In genomic region chr3:98557324-98558010, GRCh38 we compare ENCODE assay signal across 1 cellular context.
TF ChIP-seq lines count a peak whose summit lies in the region.

No MANE protein-coding gene starts in this region.

TF ChIP-seq in GM12878, 131 proteins besides CTCF, POLR2A, EP300 and RAD21 (continued from another document and continues in another):
- TF ChIP-seq NKRF (conservative IDR thresholded peaks at IDR 0.05) (no peak), NBN (IDR thresholded peaks at IDR 0.05) (no peak; the same call in none of the 2 replicates), YBX1 (IDR thresholded peaks at IDR 0.05) (no peak), ZNF384 (IDR thresholded peaks at IDR 0.05; ENCODE audit: borderline replicate concordance, low read depth, low read length) (no peak), KAT2A (conservative IDR thresholded peaks at IDR 0.05; ENCODE audit: control insufficient read depth, low read depth, low read length) (no peak), ATF3 (IDR thresholded peaks at IDR 0.05; ENCODE audit: borderline replicate concordance, extremely low read depth, low read depth, low read length) (no peak), IRF5 (IDR thresholded peaks at IDR 0.05; ENCODE audit: borderline replicate concordance) (no peak), TCF12 (IDR thresholded peaks at IDR 0.05; ENCODE audit: low read depth, low read length) (peak; percentile 56; the same call in 1 of the 2 replicates), PKNOX1 (IDR thresholded peaks at IDR 0.05) (peak; percentile 50; the same call in 1 of the 2 replicates), SKIL (IDR thresholded peaks at IDR 0.05; ENCODE audit: low read depth, poor library complexity, severe bottlenecking) (peak; percentile 74), SUPT20H (IDR thresholded peaks at IDR 0.05; ENCODE audit: borderline replicate concordance, control insufficient read depth, low read depth, low read length) (no peak), ASH2L (IDR thresholded peaks at IDR 0.05; ENCODE audit: borderline replicate concordance, low read depth) (no peak), ZNF622 (IDR thresholded peaks at IDR 0.05) (no peak), GATAD2B (conservative IDR thresholded peaks at IDR 0.05; ENCODE audit: low read depth) (peak; percentile 66), E2F8 (IDR thresholded peaks at IDR 0.05; ENCODE audit: low read depth, partially characterized antibody) (no peak), RB1 (IDR thresholded peaks at IDR 0.05; ENCODE audit: borderline replicate concordance) (no peak), KDM1A (IDR thresholded peaks at IDR 0.05; ENCODE audit: borderline replicate concordance) (no peak), HSF1 (IDR thresholded peaks at IDR 0.05; ENCODE audit: low read depth, low read length) (no peak), SPI1 (IDR thresholded peaks at IDR 0.05; ENCODE audit: borderline replicate concordance, insufficient read depth, low read depth, low read length) (no peak), ESRRA (IDR thresholded peaks at IDR 0.05; ENCODE audit: low read length) (no peak), RFX5 (IDR thresholded peaks at IDR 0.05; ENCODE audit: low read depth, low read length) (no peak), ZBTB40 (IDR thresholded peaks at IDR 0.05; ENCODE audit: borderline replicate concordance) (no peak), CEBPZ (IDR thresholded peaks at IDR 0.05; ENCODE audit: low read depth, low read length) (no peak), HDGF (IDR thresholded peaks at IDR 0.05) (peak; percentile 61; the same call in 1 of the 2 replicates), ZNF687 (IDR thresholded peaks at IDR 0.05) (peak; percentile 71; the same call in 1 of the 2 replicates), BMI1 (IDR thresholded peaks at IDR 0.05; ENCODE audit: borderline replicate concordance) (peak; percentile 34; the same call in 1 of the 2 replicates), MYC (IDR thresholded peaks at IDR 0.05; ENCODE audit: insufficient read depth, insufficient read length, insufficient replicate concordance, low read length, severe bottlenecking) (no peak), POLR2AphosphoS2 (IDR thresholded peaks at IDR 0.05; ENCODE audit: low read depth, low read length) (0 out of 2 replicates have a peak, but pooled peaks have one; percentile 41), CREB1 (IDR thresholded peaks at IDR 0.05; ENCODE audit: low read depth) (no peak), BHLHE40 (IDR thresholded peaks at IDR 0.05; ENCODE audit: borderline replicate concordance in 1 of 2, low read depth in 2 of 2, low read length in 1 of 2) (peak; percentile 56 to 70; a peak in 3 of 4 replicates)
